11 cellular contexts compared by ENCODE assay signal in the genomic region with DNA sequence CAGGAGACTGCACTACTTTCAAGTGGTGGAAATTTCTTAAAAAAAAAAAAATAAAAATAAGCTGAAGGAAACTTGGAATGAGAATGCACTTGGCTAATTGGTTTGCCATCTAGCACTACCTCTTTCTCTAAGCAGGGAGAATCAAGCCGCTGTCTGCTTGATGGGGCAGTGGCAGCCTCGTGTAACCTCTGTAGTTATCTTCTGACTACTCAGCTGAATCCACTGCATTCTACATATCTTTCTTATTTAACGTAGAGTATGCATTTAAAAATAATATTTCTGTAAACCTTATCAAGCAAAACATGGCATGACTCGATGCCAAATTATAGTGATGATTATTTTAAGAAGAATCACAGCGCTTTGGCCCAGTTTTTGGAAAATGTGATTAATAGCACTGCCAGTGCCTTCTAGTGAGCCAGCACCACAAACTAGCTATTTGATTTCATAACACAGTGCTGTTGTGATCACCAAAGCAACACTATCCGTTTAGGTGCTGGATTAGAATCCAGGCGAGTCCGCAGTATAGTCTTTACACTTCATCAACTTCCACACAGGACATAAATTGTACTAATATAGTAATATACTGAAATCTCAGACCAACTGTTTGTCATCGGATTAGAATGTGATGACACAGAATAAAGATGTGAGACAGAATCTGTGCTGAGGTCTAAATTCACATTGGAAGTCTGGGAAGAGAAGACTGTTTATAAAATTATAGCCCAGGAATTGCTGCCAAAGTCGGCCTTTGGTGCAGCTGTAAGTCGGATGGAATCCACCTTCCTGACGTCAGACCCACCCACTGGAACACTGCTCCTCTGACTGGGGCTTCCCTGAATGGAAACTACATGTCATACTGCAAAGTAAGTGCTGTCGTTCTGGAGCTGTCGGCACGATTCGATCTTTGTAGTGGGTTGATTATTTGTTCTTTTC.
A peak's percentile ranks its signal among the peaks of the same experiment; 100 is the strongest.
DNase-seq lines count a peak whose midpoint lies in the region; ATAC-seq, FAIRE-seq and TF ChIP-seq lines count a peak whose summit lies in the region.
"Had no signal": no experiment of that assay in that cellular context is flagged by ENCODE, and none has a peak within 500 bp of the region (broad histone marks: within the 10 kb centered on the region; RNA-seq: fewer than 3 reads in every experiment).

No MANE protein-coding gene starts in this region.

- DNase-seq in HK-2 (ENCODE audit: unreplicated experiment) (peak; percentile 64), brain microvascular endothelial cell (peak; percentile 98), occipital lobe (lab: John Stamatoyannopoulos, UW) (no peak), NOMO-1 treated with dmso at 0.1 percent for 144 hours (lab: John Stamatoyannopoulos, UW; ENCODE audit: unreplicated experiment) (no peak), frontal cortex (ENCODE audit: low spot score in 2 of 2) (no peak)
- DNase-seq: activated B cell treated with CpG ODN at 0.5 μM for 24 hours, NCI-H146 had no signal

- in situ Hi-C loops in brain microvascular endothelial cell (cut with HindIII; ENCODE audit: low pct_ligation_motif_present, low sequenced_read_pairs): no loop called here

- ATAC-seq in GM21528 (IDR thresholded peaks at IDR 0.05; ENCODE audit: low FRiP score, unreplicated experiment): no peak

- FAIRE-seq in islet of Langerhans (lab: Jason Lieb, UNC) (peak; percentile 85), frontal cortex (lab: Jason Lieb, UNC) (no peak)
- FAIRE-seq: colon had no signal

- H3K27ac ChIP-seq in brain microvascular endothelial cell: peak overlapping the region; percentile 97
- peak overlapping the region; percentile 89 for H3K27ac ChIP-seq in stomach smooth muscle (ENCODE audit: low read length)

- H3K27me3 ChIP-seq in brain microvascular endothelial cell (replicated peaks) (no peaks in the 10 kb centered on the region), stomach smooth muscle (ENCODE audit: control insufficient read depth in 1 of 2, insufficient read depth in 2 of 2, low read length in 2 of 2) (no peaks in the 10 kb centered on the region)

- H3K9ac ChIP-seq in stomach smooth muscle (ENCODE audit: low read length in 2 of 2): peak overlapping the region; percentile 63 to 73

- H3K36me3 ChIP-seq in brain microvascular endothelial cell (replicated peaks) (no peaks in the 10 kb centered on the region), stomach smooth muscle (ENCODE audit: control insufficient read depth in 2 of 2, insufficient read depth in 2 of 2, low read length in 2 of 2) (no peaks in the 10 kb centered on the region)

- H3K9me3 ChIP-seq in stomach smooth muscle (ENCODE audit: control insufficient read depth in 2 of 2, low read length in 2 of 2): no peaks in the 10 kb centered on the region

- TF ChIP-seq CTCF in brain microvascular endothelial cell (IDR thresholded peaks at IDR 0.05; ENCODE audit: low read depth, low read length, missing control alignments): no peak

- no peak overlapping the region for H3K4me3 ChIP-seq in brain microvascular endothelial cell (ENCODE audit: low read depth, low read length)
- H3K4me3 ChIP-seq in stomach smooth muscle (ENCODE audit: low read length in 2 of 2): peak overlapping the region; percentile 36 to 50

- H3K4me1 ChIP-seq in stomach smooth muscle (ENCODE audit: control insufficient read depth, insufficient read depth, low read length): peaks cover 5% of the 10 kb centered on the region

Comparison
In these comparisons a context has a peak if more than half of its experiments do, and no peak if none do; other contexts are left out.
1. DNase-seq: peak in HK-2 (single experiment) and brain microvascular endothelial cell (single experiment); none in occipital lobe (single experiment), NOMO-1 treated with dmso at 0.1 percent for 144 hours (single experiment) and frontal cortex (0 of 2).